ENCODE assay signal across 1 cellular context in genomic region chr3:99620077-99620476, GRCh38.
TF ChIP-seq lines count a peak whose summit lies in the region.

No MANE protein-coding gene starts in this region.

TF ChIP-seq in SK-N-SH, 30 proteins besides CTCF, POLR2A, EP300 and RAD21 (continued from another document):
- no peak for TF ChIP-seq PBX3 (IDR thresholded peaks at IDR 0.05)
- no peak for TF ChIP-seq FOXJ3 (CRISPR knock-in tag; IDR thresholded peaks at IDR 0.05)
- no peak for TF ChIP-seq MAX (IDR thresholded peaks at IDR 0.05; ENCODE audit: low read depth)
